24 cellular contexts compared by ENCODE assay signal in the genomic region with DNA sequence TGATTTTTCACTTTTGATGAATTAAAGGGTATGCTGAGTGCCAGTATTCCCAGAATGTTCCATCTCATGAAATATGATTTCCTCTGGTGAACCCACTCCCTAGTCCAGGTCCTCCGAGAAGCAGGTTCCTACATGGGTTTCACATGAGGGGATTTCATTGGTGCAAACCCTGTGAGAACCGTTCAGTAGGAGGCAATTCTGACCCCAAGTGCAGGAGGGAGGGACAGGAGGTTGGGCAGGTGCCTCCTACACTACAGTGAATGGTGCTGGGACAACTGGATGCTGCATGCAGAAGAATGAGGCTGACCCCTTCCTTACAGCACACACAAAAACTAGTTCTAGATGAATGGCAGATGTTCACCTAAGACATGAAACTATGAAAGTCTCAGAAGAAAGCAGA. TPM values are rescaled to one million over a fixed set of nuclear protein-coding genes. Genes with fewer than 3 reads are reported as not detected.
"Had no signal": no experiment of that assay in that cellular context is flagged by ENCODE, and none has a peak within 500 bp of the region (broad histone marks: within the 10 kb centered on the region; RNA-seq: fewer than 3 reads in every experiment).

No MANE protein-coding gene starts in this region.

- ATAC-seq: foreskin keratinocyte; left colon; left ventricle myocardium superior; sciatic nerve; stimulated activated memory B cell treated with anti-CD40 and anti-IgM and Interleukin-4, amounts not matched to agents 10 μg/mL and 1 μg/mL and 100 μg/mL, for 72 hours had no signal

- H3K4me1 ChIP-seq: foreskin keratinocyte had no signal

- H3K27ac ChIP-seq: foreskin keratinocyte, neutrophil, spleen, tibial artery, upper lobe of left lung, vagina had no signal

- H3K4me3 ChIP-seq: lung, spleen, tibial artery, upper lobe of left lung, vagina had no signal

- H3K36me3 ChIP-seq: neutrophil, spleen, tibial artery, upper lobe of left lung, vagina had no signal

- H3K9me3 ChIP-seq: neutrophil, spleen, tibial artery, upper lobe of left lung, vagina had no signal

- DNase-seq: erythroblast; foreskin keratinocyte; immature natural killer cell; left colon; left ventricle myocardium superior; mesenchymal stem cell; midbrain; spleen; stimulated activated CD4-positive, alpha-beta T cell treated with anti-CD3 and anti-CD28 coated beads, Interleukin-15, amount 100 ng/mL, for 24 hours; stimulated activated CD4-positive, alpha-beta T cell treated with anti-CD3 and anti-CD28 coated beads, Interleukin-1b, Interleukin-23, amount 100 ng/mL, for 48 hours; stimulated activated CD4-positive, alpha-beta T cell treated with anti-CD3 and anti-CD28 coated beads, Interleukin-4, amount 100 ng/mL, for 24 hours; tibial artery; upper lobe of left lung had no signal

- FAIRE-seq: endothelial cell of umbilical vein had no signal

- H3K9me3 Mint-ChIP-seq: immature natural killer cell; stimulated activated memory B cell treated with anti-CD40 and anti-IgM and Interleukin-4, amounts not matched to agents 10 μg/mL and 1 μg/mL and 100 μg/mL, for 72 hours; stimulated activated naive CD8-positive, alpha-beta T cell treated with anti-CD3 and anti-CD28 coated beads, Interleukin-15, Interleukin-2, amounts not matched to agents 100 ng/mL and 50 ng/mL, for 24 hours had no signal

- H3K4me3 Mint-ChIP-seq: stimulated activated memory B cell treated with anti-CD40 and anti-IgM and Interleukin-4, amounts not matched to agents 10 μg/mL and 1 μg/mL and 100 μg/mL, for 72 hours; stimulated activated naive CD8-positive, alpha-beta T cell treated with anti-CD3 and anti-CD28 coated beads, Interleukin-15, Interleukin-2, amounts not matched to agents 100 ng/mL and 50 ng/mL, for 24 hours had no signal

- H3K36me3 Mint-ChIP-seq: immature natural killer cell; stimulated activated memory B cell treated with anti-CD40 and anti-IgM and Interleukin-4, amounts not matched to agents 10 μg/mL and 1 μg/mL and 100 μg/mL, for 72 hours had no signal

- H3K27ac Mint-ChIP-seq: immature natural killer cell; stimulated activated memory B cell treated with anti-CD40 and anti-IgM and Interleukin-4, amounts not matched to agents 10 μg/mL and 1 μg/mL and 100 μg/mL, for 72 hours; stimulated activated naive CD8-positive, alpha-beta T cell treated with anti-CD3 and anti-CD28 coated beads, Interleukin-15, Interleukin-2, amounts not matched to agents 100 ng/mL and 50 ng/mL, for 24 hours had no signal

RNA-seq across cellular contexts. Expression of a gene that starts 5.1 kb away (rescaled TPM):
- total RNA-seq: skeletal muscle tissue, spleen, vagina had no signal

RNA-seq across cellular contexts. Expression of a gene that starts 13.8 kb away (rescaled TPM):
- total RNA-seq: kidney epithelial cell, left colon, skeletal muscle tissue had no signal
- polyA plus RNA-seq: immature natural killer cell, neural cell had no signal

RNA-seq across cellular contexts. Expression of a gene that starts 27.0 kb away (rescaled TPM):
- total RNA-seq: sciatic nerve, skeletal muscle tissue, vagina had no signal
- polyA plus RNA-seq: immature natural killer cell had no signal

RNA-seq across cellular contexts. Expression of a gene that starts 38.8 kb away (rescaled TPM):
- total RNA-seq: endothelial cell of umbilical vein, kidney epithelial cell, temporal lobe had no signal
- polyA plus RNA-seq: immature natural killer cell, neural cell had no signal
